ENCODE assay signal across 15 cellular contexts in the genomic region with DNA sequence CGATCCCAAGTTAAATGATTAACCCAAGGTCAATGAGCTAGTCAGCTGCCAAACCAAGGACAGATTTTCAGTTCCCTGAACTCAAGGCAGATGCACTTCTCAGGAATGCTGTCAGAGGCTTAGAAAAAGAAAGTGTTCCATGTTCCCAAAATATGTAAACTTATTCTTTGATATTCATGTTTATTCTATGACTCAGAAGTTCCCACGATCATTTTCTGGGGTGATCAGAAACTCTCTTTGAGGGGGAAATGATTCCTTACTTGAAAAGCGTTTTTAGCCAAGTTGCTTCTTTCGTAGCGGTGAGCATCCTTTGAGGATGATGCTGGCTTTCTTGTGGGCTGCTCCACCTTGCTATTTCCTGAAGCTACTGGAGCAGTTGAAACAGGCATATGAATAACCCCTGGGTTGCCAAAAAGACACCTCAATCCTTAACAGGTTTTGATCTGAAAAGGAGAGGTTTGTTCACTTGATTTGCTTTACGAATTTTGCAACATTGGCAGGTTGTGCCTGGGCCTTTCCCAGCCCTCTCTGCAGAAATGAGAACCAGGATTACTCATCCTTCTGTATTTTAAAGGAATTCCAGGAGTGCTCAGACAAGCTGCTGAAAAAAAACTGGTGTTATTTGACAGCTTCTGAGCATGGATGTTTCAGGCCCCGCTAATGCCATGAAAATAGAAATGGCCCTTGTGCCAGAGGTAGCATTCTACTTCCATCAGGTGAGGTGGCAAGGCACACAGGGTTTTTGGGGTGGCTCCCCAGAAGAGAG.
DNase-seq lines count a peak whose midpoint lies in the region; ATAC-seq and TF ChIP-seq lines count a peak whose summit lies in the region.
"Had no signal": no experiment of that assay in that cellular context is flagged by ENCODE, and none has a peak within 500 bp of the region (broad histone marks: within the 10 kb centered on the region; RNA-seq: fewer than 3 reads in every experiment).

No MANE protein-coding gene starts in this region.

- H2BK120ac ChIP-seq in mesenchymal stem cell (ENCODE audit: low read depth, low read length) = no peak overlapping the region

- no peak for DNase-seq in AG04450 (ENCODE audit: low read depth, low spot score)
- peak; percentile 85 for DNase-seq in LHCN-M2 (ENCODE audit: low read depth)
- peak; percentile 69 for DNase-seq in choroid plexus epithelial cell (ENCODE audit: low read depth)
- peak; percentile 60 for DNase-seq in mesenchymal stem cell
- DNase-seq in cardiac septum (ENCODE audit: low spot score) = no peak
- DNase-seq in epidermal melanocyte (ENCODE audit: insufficient read length, low spot score) = no peak
- DNase-seq: activated CD4-positive, alpha-beta T cell treated with anti-CD3 and anti-CD28 coated beads, Interleukin-2, amount 10 ng/mL, durations not matched to agents 7 days and 5 days; left cardiac atrium; NCI-H1930; SHP77 treated with DMSO at 0.1 percent for 48 hours; stimulated activated CD4-positive, alpha-beta T cell treated with anti-CD3 and anti-CD28 coated beads, Interleukin-12 subunit alpha, Interleukin-12 subunit beta, amount 100 ng/mL, for 4 hours had no signal

- peaks cover 17% of the 10 kb centered on the region for H3K4me1 ChIP-seq in mesenchymal stem cell (ENCODE audit: control insufficient read depth, insufficient read depth, low read depth, low read length)

- 54% methylated on average over 7 of the region's 7 CpGs for WGBS in mesenchymal stem cell

- H3K27ac ChIP-seq in AG04450 (ENCODE audit: low read depth, low read length) (peak overlapping the region; percentile 89), mesenchymal stem cell (ENCODE audit: low read length, poor library complexity, severe bottlenecking) (peak overlapping the region; percentile 96)

- CTCF ChIA-PET in AG04450 (lab: Charles Lee) = interaction anchor here (0.5 kb wide), 1 partner anchor 233 kb away, joined by 3 read pairs; no protein-coding TSS in a partner anchor

- peak overlapping the region; percentile 38 to 70 for H2BK12ac ChIP-seq in mesenchymal stem cell (ENCODE audit: low read length in 2 of 2)

- H2BK15ac ChIP-seq in mesenchymal stem cell (ENCODE audit: low read depth, poor library complexity, severe bottlenecking) = no peak overlapping the region

- no peak overlapping the region for H3K23ac ChIP-seq in mesenchymal stem cell (ENCODE audit: low read length in 2 of 2)

- peak overlapping the region; percentile 64 for H3K9ac ChIP-seq in mesenchymal stem cell (ENCODE audit: low read length)

- H3K4me3 ChIP-seq in AG04450 (ENCODE audit: low read depth, low read length) = no peak overlapping the region
- no peak overlapping the region for H3K4me3 ChIP-seq in choroid plexus epithelial cell (ENCODE audit: low read depth, low read length)
- peak overlapping the region in 1 of 2 experiments; percentile 43 for H3K4me3 ChIP-seq in mesenchymal stem cell (ENCODE audit: insufficient read depth in 1 of 2, low read depth in 1 of 2, low read length in 2 of 2)
- H3K4me3 ChIP-seq: coronary artery had no signal

- peak overlapping the region in 1 of 2 experiments; percentile 5 for H3K18ac ChIP-seq in mesenchymal stem cell (ENCODE audit: low read depth in 1 of 2, low read length in 2 of 2)

- H2AFZ ChIP-seq in mesenchymal stem cell (ENCODE audit: low read depth, low read length) = no peak overlapping the region

- ATAC-seq in GM21526 (IDR thresholded peaks at IDR 0.05; ENCODE audit: low FRiP score, unreplicated experiment) (no peak), HG03159 (IDR thresholded peaks at IDR 0.05; ENCODE audit: unreplicated experiment) (no peak)
- ATAC-seq: CD8-positive, alpha-beta T cell had no signal

- H4K8ac ChIP-seq in mesenchymal stem cell (ENCODE audit: low read length) = no peak overlapping the region

- TF ChIP-seq CTCF in AG04450 (IDR thresholded peaks at IDR 0.05; ENCODE audit: low read depth, low read length) (no peak), choroid plexus epithelial cell (conservative IDR thresholded peaks at IDR 0.05; ENCODE audit: low read depth, low read length) (no peak)

- H2AK5ac ChIP-seq in mesenchymal stem cell (ENCODE audit: low read length, severe bottlenecking) = peak overlapping the region; percentile 96

- H2BK5ac ChIP-seq in mesenchymal stem cell (ENCODE audit: low read depth, low read length, poor library complexity, severe bottlenecking) = peak overlapping the region; percentile 80

- intact Hi-C loops in cardiac septum (cut with DNase I) = no loop called here

- no peaks in the 10 kb centered on the region for H3K27me3 ChIP-seq in AG04450 (ENCODE audit: control insufficient read depth, insufficient read depth, low read length)
- H3K27me3 ChIP-seq in mesenchymal stem cell (ENCODE audit: control insufficient read depth in 1 of 2, insufficient read depth in 1 of 2, low read length in 2 of 2) = no peaks in the 10 kb centered on the region

- H3K9me3 ChIP-seq in AG04450 (ENCODE audit: control insufficient read depth, insufficient read depth, low read length) (no peaks in the 10 kb centered on the region), mesenchymal stem cell (ENCODE audit: control insufficient read depth, low read length) (no peaks in the 10 kb centered on the region)

- peak overlapping the region; percentile 49 for H3K4me2 ChIP-seq in mesenchymal stem cell (ENCODE audit: low read length, poor library complexity, severe bottlenecking)

- POLR2A ChIA-PET in AG04450 (lab: Yijun Ruan, JAX) = interaction anchor here (0.6 to 1.2 kb wide), 4 partner anchors 8 to 263 kb away, joined by 3 to 7 read pairs (median 4); no protein-coding TSS in a partner anchor

- peaks cover 11% of the 10 kb centered on the region for H3K79me1 ChIP-seq in mesenchymal stem cell (replicated peaks; ENCODE audit: low read length, poor library complexity, severe bottlenecking)

- no peak overlapping the region for H4K91ac ChIP-seq in mesenchymal stem cell (ENCODE audit: low read length)

- no peaks in the 10 kb centered on the region for H3K36me3 ChIP-seq in mesenchymal stem cell (ENCODE audit: control insufficient read depth in 1 of 2, insufficient read depth in 2 of 2, low read depth in 1 of 2, low read length in 2 of 2)

- H3K14ac ChIP-seq in mesenchymal stem cell (ENCODE audit: low read length in 2 of 2) = no peak overlapping the region

- no peak overlapping the region for H3K4ac ChIP-seq in mesenchymal stem cell (ENCODE audit: low read depth in 1 of 2, low read length in 2 of 2)

Comparison
In these comparisons a context has a peak if more than half of its experiments do, and no peak if none do; other contexts are left out.
1. DNase-seq: peak in LHCN-M2 (single experiment), choroid plexus epithelial cell (single experiment) and mesenchymal stem cell (single experiment); none in AG04450 (single experiment), cardiac septum (single experiment) and epidermal melanocyte (single experiment).